In genomic region chr1:151540021-151540981, GRCh38 we compare ENCODE assay signal across 8 cellular contexts. TPM values are rescaled to one million over a fixed set of nuclear protein-coding genes. Genes with fewer than 3 reads are reported as not detected.
DNase-seq lines count a peak whose midpoint lies in the region; ATAC-seq lines count a peak whose summit lies in the region.

TUFT1 (plus strand) TSS chr1:151540309; CDS start chr1:151540367, 58 bp downstream.

- H3K27me3 ChIP-seq in NT2/D1 (ENCODE audit: insufficient read depth, insufficient read length): peaks cover 9% of the 10 kb centered on the region

- H3K4me3 ChIP-seq in NT2/D1 (ENCODE audit: insufficient read length, low read depth): peak within 1 kb of the TSS; percentile 86

- peaks cover 52% of the 10 kb centered on the region for H3K36me3 ChIP-seq in NT2/D1 (ENCODE audit: insufficient read depth, insufficient read length, low read length)

- H3K27ac ChIP-seq in epithelial cell of prostate: peak within 1 kb of the TSS; percentile 93

- no peaks in the 10 kb centered on the region for H3K9me3 ChIP-seq in NT2/D1 (ENCODE audit: insufficient read depth, low read length)

- peak; percentile 98 for DNase-seq in COLO668 (lab: John Stamatoyannopoulos, UW; ENCODE audit: unreplicated experiment)
- DNase-seq in HT1080 (ENCODE audit: low read depth): peak; percentile 89
- peak; percentile 96 for DNase-seq in NT2/D1 (ENCODE audit: low read depth, low spot score)
- DNase-seq in activated T-cell treated with anti-CD3 and anti-CD28 coated beads for 24 hours (ENCODE audit: low read depth): peak; percentile 87
- DNase-seq in epithelial cell of prostate (ENCODE audit: low read depth, low spot score): peak; percentile 70
- peak; percentile 94 for DNase-seq in mucosa of gallbladder (ENCODE audit: low spot score)
- DNase-seq in stimulated activated CD8-positive, alpha-beta memory T cell treated with anti-CD3 and anti-CD28 coated beads, Interleukin-4, amount 100 ng/mL, for 4 hours (ENCODE audit: low read depth in 2 of 2, low spot score in 1 of 2): peak; percentile 85

- peak within 1 kb of the TSS; percentile 87 for H3K9ac ChIP-seq in NT2/D1 (ENCODE audit: insufficient read length, low read depth)

- peaks cover 10% of the 10 kb centered on the region for H3K4me1 ChIP-seq in NT2/D1 (ENCODE audit: insufficient read depth, insufficient read length)

- ATAC-seq in GM21360 (IDR thresholded peaks at IDR 0.05; ENCODE audit: unreplicated experiment): peak; percentile 78

RNA-seq across cellular contexts. Expression of gene TUFT1, which starts in this region (rescaled TPM):
- total RNA-seq in HT1080 (2014; rRNA removed; shearing (Covaris generic)): 7.2 and 9.3 TPM in 2 replicates
- 13.7 and 13.8 TPM in 2 replicates for polyA plus RNA-seq in HT1080 (2015; cell fraction: cytosol; rRNA removed)
- polyA plus RNA-seq in HT1080 (2015; cell fraction: nucleus; rRNA removed): 17.0 and 18.5 TPM in 2 replicates
- 16.5 TPM for total RNA-seq in mucosa of gallbladder

Comparison
In these comparisons a context has a peak if more than half of its experiments do, and no peak if none do; other contexts are left out.
1. Peak in every context shown above with its lines: DNase-seq, ATAC-seq, H3K4me3 ChIP-seq and H3K27ac ChIP-seq.